ENCODE assay signal across 14 cellular contexts in the genomic region with DNA sequence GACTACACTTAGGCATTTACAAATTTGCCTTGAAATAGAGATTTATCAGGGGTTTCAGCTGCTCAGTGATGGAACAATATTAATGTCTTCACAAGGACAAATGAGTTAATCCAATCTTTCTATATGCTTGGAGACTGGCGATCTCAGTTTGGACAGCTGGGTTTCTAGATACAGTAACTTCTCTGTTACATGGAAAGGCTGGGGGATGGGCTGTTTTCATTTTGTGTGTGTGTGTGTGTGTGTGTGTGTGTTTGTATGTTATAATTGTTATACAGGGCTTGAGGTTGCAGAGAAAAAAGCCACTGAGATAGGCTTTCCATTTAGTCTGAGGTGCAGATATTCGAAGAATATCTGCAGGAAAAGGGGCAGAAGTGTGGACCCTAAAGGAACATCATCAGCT.
DNase-seq lines count a peak whose midpoint lies in the region; ATAC-seq and TF ChIP-seq lines count a peak whose summit lies in the region.
"Had no signal": no experiment of that assay in that cellular context is flagged by ENCODE, and none has a peak within 500 bp of the region (broad histone marks: within the 10 kb centered on the region; RNA-seq: fewer than 3 reads in every experiment).

No MANE protein-coding gene starts in this region.

- no peak overlapping the region for H3K4me3 Mint-ChIP-seq in H9
- H3K4me3 Mint-ChIP-seq: CD4-positive, alpha-beta memory T cell; GM23338 had no signal

- peak; percentile 60 for DNase-seq in globus pallidus (ENCODE audit: low spot score)
- peak; percentile 17 for DNase-seq in midbrain (lab: John Stamatoyannopoulos, UW)
- peak in 12 of 49 donors; percentile 1 to 47 (median 8) for DNase-seq in substantia nigra (lab: John Stamatoyannopoulos, UW)
- DNase-seq in NCI-H748 (lab: John Stamatoyannopoulos, UW; ENCODE audit: unreplicated experiment) = no peak
- no peak for DNase-seq in H9
- no peak for DNase-seq in left ventricle myocardium superior
- DNase-seq: Calu3; CD4-positive, alpha-beta memory T cell; COR-L47; DMS53; DMS79 treated with DMSO at 0.1 percent for 48 hours; GF-D8; HCEC 1CT had no signal

- no peak overlapping the region for H3K4me2 ChIP-seq in H9 (ENCODE audit: insufficient read depth, insufficient read length, low read length)
- H3K4me2 ChIP-seq: GM23338 had no signal

- no peaks in the 10 kb centered on the region for H3K4me1 Mint-ChIP-seq in H9
- H3K4me1 Mint-ChIP-seq: CD4-positive, alpha-beta memory T cell; GM23338 had no signal

- ATAC-seq in left ventricle myocardium superior = no peak
- ATAC-seq: GM23338 had no signal

- H4K8ac ChIP-seq in H9 (replicated peaks; ENCODE audit: insufficient read length, low read depth, low read length) = no peak overlapping the region

- no peak overlapping the region for H2BK20ac ChIP-seq in H9 (ENCODE audit: low read depth, low read length, poor library complexity, severe bottlenecking)

- no peak overlapping the region for H3K4ac ChIP-seq in H9 (ENCODE audit: low read depth, low read length)

- no peaks in the 10 kb centered on the region for H4K20me1 ChIP-seq in H9 (ENCODE audit: control insufficient read depth, insufficient read depth, insufficient read length)

- H3K23ac ChIP-seq in H9 (ENCODE audit: insufficient read length, low read depth, low read length) = no peak overlapping the region

- no peak overlapping the region for H2BK120ac ChIP-seq in H9 (ENCODE audit: low read depth, low read length, poor library complexity, severe bottlenecking)

- H3K18ac ChIP-seq in H9 (ENCODE audit: insufficient read length, low read depth, low read length) = no peak overlapping the region

- no peaks in the 10 kb centered on the region for H3K79me2 ChIP-seq in H9 (ENCODE audit: insufficient read depth, low read length)

- no peak overlapping the region for H3K9ac ChIP-seq in H9 (ENCODE audit: extremely low read depth, insufficient read length, low read length)

- H2AK5ac ChIP-seq in H9 (ENCODE audit: insufficient read length, low read length) = no peak overlapping the region

- H3K4me1 ChIP-seq in H9 (ENCODE audit: insufficient read depth, low read length) = no peaks in the 10 kb centered on the region

- no peaks in the 10 kb centered on the region for H3K9me3 ChIP-seq in H9 (ENCODE audit: control insufficient read depth, low read depth, low read length)

- no peak overlapping the region for H2BK15ac ChIP-seq in H9 (ENCODE audit: low read depth, low read length)

- no peak overlapping the region for H2BK5ac ChIP-seq in H9 (ENCODE audit: insufficient read length, low read length)

- H3K27ac ChIP-seq in substantia nigra (ENCODE audit: low read depth, low read length, poor library complexity, severe bottlenecking) = peak overlapping the region; percentile 40
- no peak overlapping the region for H3K27ac ChIP-seq in H9 (ENCODE audit: insufficient read length, low read depth, low read length)

- TF ChIP-seq CTCF in H9 (conservative IDR thresholded peaks at IDR 0.05) = no peak

- H3T11ph ChIP-seq in H9 (ENCODE audit: low read length) = no peak overlapping the region

- no peak overlapping the region for H4K5ac ChIP-seq in H9 (ENCODE audit: insufficient read length, low read depth, low read length)

- H3K79me1 ChIP-seq in H9 (ENCODE audit: insufficient read depth, low read depth, low read length, poor library complexity, severe bottlenecking) = no peaks in the 10 kb centered on the region

- H2BK12ac ChIP-seq in H9 (ENCODE audit: insufficient read length, low read depth, low read length) = no peak overlapping the region

- no peak overlapping the region; a peak in 1 of 7 replicates for H3K27ac Mint-ChIP-seq in H9
- H3K27ac Mint-ChIP-seq: CD4-positive, alpha-beta memory T cell; GM23338 had no signal

- no peak overlapping the region for H3K56ac ChIP-seq in H9 (ENCODE audit: insufficient read length, low read depth, low read length)

- peaks cover 5 to 20% (median 9%) of the 10 kb centered on the region in 3 experiments for H3K36me3 Mint-ChIP-seq in H9 (ENCODE audit: insufficient read depth in 1 of 3, low read depth in 3 of 3)
- H3K36me3 Mint-ChIP-seq: CD4-positive, alpha-beta memory T cell had no signal

- H3K27me3 Mint-ChIP-seq in H9 (ENCODE audit: low read depth) = no peaks in the 10 kb centered on the region
- H3K27me3 Mint-ChIP-seq: CD4-positive, alpha-beta memory T cell had no signal

- no peak overlapping the region for H4K91ac ChIP-seq in H9 (ENCODE audit: insufficient read length, low read depth, low read length)

- H3K23me2 ChIP-seq in H9 (ENCODE audit: insufficient read length, low read depth, low read length, poor library complexity, severe bottlenecking) = no peaks in the 10 kb centered on the region

- whole genome bisulfite sequencing in H9 (ENCODE audit: extremely low coverage, insufficient read length, low lambda C conversion rate) = no CpG with 5 or more reads among the region's 2 CpGs

- H3K9me3 Mint-ChIP-seq in H9 = peaks cover 13 to 15% of the 10 kb centered on the region in 2 experiments

- no peaks in the 10 kb centered on the region for H3K27me3 ChIP-seq in H9 (ENCODE audit: insufficient read depth, low read length)

- intact Hi-C loops in left ventricle myocardium superior (cut with micrococcal nuclease) = no loop called here

- no peak overlapping the region for H2AFZ ChIP-seq in H9 (ENCODE audit: low read length)
- H2AFZ ChIP-seq: GM23338 had no signal

- H3K14ac ChIP-seq in H9 (ENCODE audit: insufficient read depth, low read length) = no peak overlapping the region

Comparison
In these comparisons a context has a peak if more than half of its experiments do, and no peak if none do; other contexts are left out.
1. DNase-seq: peak in globus pallidus (single experiment) and midbrain (single experiment); none in NCI-H748 (single experiment), H9 (single experiment) and left ventricle myocardium superior (single experiment).